In genomic region chr1:15834406-15835204, GRCh38 we compare ENCODE assay signal across 1 cellular context.
TF ChIP-seq lines count a peak whose summit lies in the region.

No MANE protein-coding gene starts in this region.

TF ChIP-seq in HepG2, 621 proteins besides CTCF, POLR2A, EP300 and RAD21 (continued from another document and continues in another):
- TF ChIP-seq, protein P1, sequence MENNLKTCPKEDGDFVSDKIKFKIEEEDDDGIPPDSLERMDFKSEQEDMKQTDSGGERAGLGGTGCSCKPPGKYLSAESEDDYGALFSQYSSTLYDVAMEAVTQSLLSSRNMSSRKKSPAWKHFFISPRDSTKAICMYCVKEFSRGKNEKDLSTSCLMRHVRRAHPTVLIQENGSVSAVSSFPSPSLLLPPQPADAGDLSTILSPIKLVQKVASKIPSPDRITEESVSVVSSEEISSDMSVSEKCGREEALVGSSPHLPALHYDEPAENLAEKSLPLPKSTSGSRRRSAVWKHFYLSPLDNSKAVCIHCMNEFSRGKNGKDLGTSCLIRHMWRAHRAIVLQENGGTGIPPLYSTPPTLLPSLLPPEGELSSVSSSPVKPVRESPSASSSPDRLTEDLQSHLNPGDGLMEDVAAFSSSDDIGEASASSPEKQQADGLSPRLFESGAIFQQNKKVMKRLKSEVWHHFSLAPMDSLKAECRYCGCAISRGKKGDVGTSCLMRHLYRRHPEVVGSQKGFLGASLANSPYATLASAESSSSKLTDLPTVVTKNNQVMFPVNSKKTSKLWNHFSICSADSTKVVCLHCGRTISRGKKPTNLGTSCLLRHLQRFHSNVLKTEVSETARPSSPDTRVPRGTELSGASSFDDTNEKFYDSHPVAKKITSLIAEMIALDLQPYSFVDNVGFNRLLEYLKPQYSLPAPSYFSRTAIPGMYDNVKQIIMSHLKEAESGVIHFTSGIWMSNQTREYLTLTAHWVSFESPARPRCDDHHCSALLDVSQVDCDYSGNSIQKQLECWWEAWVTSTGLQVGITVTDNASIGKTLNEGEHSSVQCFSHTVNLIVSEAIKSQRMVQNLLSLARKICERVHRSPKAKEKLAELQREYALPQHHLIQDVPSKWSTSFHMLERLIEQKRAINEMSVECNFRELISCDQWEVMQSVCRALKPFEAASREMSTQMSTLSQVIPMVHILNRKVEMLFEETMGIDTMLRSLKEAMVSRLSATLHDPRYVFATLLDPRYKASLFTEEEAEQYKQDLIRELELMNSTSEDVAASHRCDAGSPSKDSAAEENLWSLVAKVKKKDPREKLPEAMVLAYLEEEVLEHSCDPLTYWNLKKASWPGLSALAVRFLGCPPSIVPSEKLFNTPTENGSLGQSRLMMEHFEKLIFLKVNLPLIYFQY (CRISPR knock-in tag; IDR thresholded peaks at IDR 0.05; ENCODE audit: borderline replicate concordance): peak; percentile 71; the same call in 1 of the 2 replicates
- TF ChIP-seq TBX2 (CRISPR knock-in tag; IDR thresholded peaks at IDR 0.05; ENCODE audit: borderline replicate concordance) (peak; percentile 74), ZNF101 (CRISPR knock-in tag; IDR thresholded peaks at IDR 0.05; ENCODE audit: borderline replicate concordance, low read depth) (0 out of 2 replicates have a peak, but pooled peaks have one; percentile 31), ZNF230 (CRISPR knock-in tag; IDR thresholded peaks at IDR 0.05) (peak; percentile 92; the same call in 1 of the 2 replicates), RARG (CRISPR knock-in tag; IDR thresholded peaks at IDR 0.05; ENCODE audit: low read depth) (no peak), GPN1 (CRISPR knock-in tag; IDR thresholded peaks at IDR 0.05; ENCODE audit: borderline replicate concordance) (0 out of 2 replicates have a peak, but pooled peaks have one; percentile 30), ZNF850 (CRISPR knock-in tag; conservative IDR thresholded peaks at IDR 0.05) (no peak), ZNF749 (CRISPR knock-in tag; IDR thresholded peaks at IDR 0.05; ENCODE audit: borderline replicate concordance) (peak; percentile 52; the same call in 1 of the 2 replicates), CCAR2 (optimal IDR thresholded peaks at IDR 0.05; ENCODE audit: low read depth, low read length) (no peak), ZBTB26 (CRISPR knock-in tag; IDR thresholded peaks at IDR 0.05; ENCODE audit: borderline replicate concordance) (0 out of 2 replicates have a peak, but pooled peaks have one; percentile 62), ZFP90 (CRISPR knock-in tag; IDR thresholded peaks at IDR 0.05; ENCODE audit: borderline replicate concordance) (peak; percentile 74; the same call in 1 of the 2 replicates), SRSF4 (IDR thresholded peaks at IDR 0.05; ENCODE audit: low read depth, low read length, poor library complexity, severe bottlenecking) (no peak), MXD3 (CRISPR knock-in tag; IDR thresholded peaks at IDR 0.05) (0 out of 2 replicates have a peak, but pooled peaks have one; percentile 84), MAZ (IDR thresholded peaks at IDR 0.05; ENCODE audit: borderline replicate concordance, low read depth, low read length) (peak; percentile 82), MAZ (CRISPR knock-in tag; IDR thresholded peaks at IDR 0.05; ENCODE audit: low read depth) (peak; percentile 95), ZNF333 (CRISPR knock-in tag; IDR thresholded peaks at IDR 0.05; ENCODE audit: borderline replicate concordance) (peak; percentile 61; the same call in 1 of the 2 replicates), ZNF431 (CRISPR knock-in tag; IDR thresholded peaks at IDR 0.05; ENCODE audit: borderline replicate concordance, low read depth) (peak; percentile 72; the same call in 1 of the 2 replicates), ZNF83 (CRISPR knock-in tag; IDR thresholded peaks at IDR 0.05; ENCODE audit: borderline replicate concordance) (no peak), YY1 (IDR thresholded peaks at IDR 0.05; ENCODE audit: insufficient read depth, insufficient replicate concordance, low read depth, low read length) (peak; percentile 100), MED8 (CRISPR knock-in tag; IDR thresholded peaks at IDR 0.05; ENCODE audit: insufficient replicate concordance) (peak; percentile 50), SNAPC4 (CRISPR knock-in tag; IDR thresholded peaks at IDR 0.05) (no peak), NFRKB (IDR thresholded peaks at IDR 0.05) (no peak), ZNF225 (CRISPR knock-in tag; IDR thresholded peaks at IDR 0.05) (0 out of 2 replicates have a peak, but pooled peaks have one; percentile 23), HIVEP1 (CRISPR knock-in tag; IDR thresholded peaks at IDR 0.05) (peak; percentile 55; the same call in 1 of the 2 replicates), NR3C1 (CRISPR knock-in tag; IDR thresholded peaks at IDR 0.05) (no peak), CEBPG (CRISPR knock-in tag; IDR thresholded peaks at IDR 0.05) (no peak; the same call in 1 of the 2 replicates), ZNF556 (CRISPR knock-in tag; IDR thresholded peaks at IDR 0.05; ENCODE audit: borderline replicate concordance) (peak; percentile 34; the same call in 1 of the 2 replicates), SOX6 (IDR thresholded peaks at IDR 0.05) (no peak), SOX6 (CRISPR knock-in tag; IDR thresholded peaks at IDR 0.05) (peak; percentile 58; the same call in 1 of the 2 replicates), YEATS4 (CRISPR knock-in tag; IDR thresholded peaks at IDR 0.05; ENCODE audit: borderline replicate concordance) (peak; percentile 97)
- TF ChIP-seq, protein P2, sequence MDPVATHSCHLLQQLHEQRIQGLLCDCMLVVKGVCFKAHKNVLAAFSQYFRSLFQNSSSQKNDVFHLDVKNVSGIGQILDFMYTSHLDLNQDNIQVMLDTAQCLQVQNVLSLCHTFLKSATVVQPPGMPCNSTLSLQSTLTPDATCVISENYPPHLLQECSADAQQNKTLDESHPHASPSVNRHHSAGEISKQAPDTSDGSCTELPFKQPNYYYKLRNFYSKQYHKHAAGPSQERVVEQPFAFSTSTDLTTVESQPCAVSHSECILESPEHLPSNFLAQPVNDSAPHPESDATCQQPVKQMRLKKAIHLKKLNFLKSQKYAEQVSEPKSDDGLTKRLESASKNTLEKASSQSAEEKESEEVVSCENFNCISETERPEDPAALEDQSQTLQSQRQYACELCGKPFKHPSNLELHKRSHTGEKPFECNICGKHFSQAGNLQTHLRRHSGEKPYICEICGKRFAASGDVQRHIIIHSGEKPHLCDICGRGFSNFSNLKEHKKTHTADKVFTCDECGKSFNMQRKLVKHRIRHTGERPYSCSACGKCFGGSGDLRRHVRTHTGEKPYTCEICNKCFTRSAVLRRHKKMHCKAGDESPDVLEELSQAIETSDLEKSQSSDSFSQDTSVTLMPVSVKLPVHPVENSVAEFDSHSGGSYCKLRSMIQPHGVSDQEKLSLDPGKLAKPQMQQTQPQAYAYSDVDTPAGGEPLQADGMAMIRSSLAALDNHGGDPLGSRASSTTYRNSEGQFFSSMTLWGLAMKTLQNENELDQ (CRISPR knock-in tag; IDR thresholded peaks at IDR 0.05; ENCODE audit: borderline replicate concordance): no peak
- TF ChIP-seq, protein P3, sequence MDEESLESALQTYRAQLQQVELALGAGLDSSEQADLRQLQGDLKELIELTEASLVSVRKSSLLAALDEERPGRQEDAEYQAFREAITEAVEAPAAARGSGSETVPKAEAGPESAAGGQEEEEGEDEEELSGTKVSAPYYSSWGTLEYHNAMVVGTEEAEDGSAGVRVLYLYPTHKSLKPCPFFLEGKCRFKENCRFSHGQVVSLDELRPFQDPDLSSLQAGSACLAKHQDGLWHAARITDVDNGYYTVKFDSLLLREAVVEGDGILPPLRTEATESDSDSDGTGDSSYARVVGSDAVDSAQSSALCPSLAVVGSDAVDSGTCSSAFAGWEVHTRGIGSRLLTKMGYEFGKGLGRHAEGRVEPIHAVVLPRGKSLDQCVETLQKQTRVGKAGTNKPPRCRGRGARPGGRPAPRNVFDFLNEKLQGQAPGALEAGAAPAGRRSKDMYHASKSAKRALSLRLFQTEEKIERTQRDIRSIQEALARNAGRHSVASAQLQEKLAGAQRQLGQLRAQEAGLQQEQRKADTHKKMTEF (CRISPR knock-in tag; IDR thresholded peaks at IDR 0.05): peak; percentile 83
- TF ChIP-seq, protein P4, sequence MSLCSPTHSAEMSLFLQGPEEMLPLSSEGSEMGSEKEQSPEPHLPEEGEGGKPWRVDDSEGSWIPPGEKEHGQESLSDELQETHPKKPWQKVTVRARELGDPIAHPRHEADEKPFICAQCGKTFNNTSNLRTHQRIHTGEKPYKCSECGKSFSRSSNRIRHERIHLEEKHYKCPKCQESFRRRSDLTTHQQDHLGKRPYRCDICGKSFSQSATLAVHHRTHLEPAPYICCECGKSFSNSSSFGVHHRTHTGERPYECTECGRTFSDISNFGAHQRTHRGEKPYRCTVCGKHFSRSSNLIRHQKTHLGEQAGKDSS (CRISPR knock-in tag; IDR thresholded peaks at IDR 0.05; ENCODE audit: borderline replicate concordance, low read depth): no peak; the same call in 1 of the 2 replicates
- TF ChIP-seq, protein P5, sequence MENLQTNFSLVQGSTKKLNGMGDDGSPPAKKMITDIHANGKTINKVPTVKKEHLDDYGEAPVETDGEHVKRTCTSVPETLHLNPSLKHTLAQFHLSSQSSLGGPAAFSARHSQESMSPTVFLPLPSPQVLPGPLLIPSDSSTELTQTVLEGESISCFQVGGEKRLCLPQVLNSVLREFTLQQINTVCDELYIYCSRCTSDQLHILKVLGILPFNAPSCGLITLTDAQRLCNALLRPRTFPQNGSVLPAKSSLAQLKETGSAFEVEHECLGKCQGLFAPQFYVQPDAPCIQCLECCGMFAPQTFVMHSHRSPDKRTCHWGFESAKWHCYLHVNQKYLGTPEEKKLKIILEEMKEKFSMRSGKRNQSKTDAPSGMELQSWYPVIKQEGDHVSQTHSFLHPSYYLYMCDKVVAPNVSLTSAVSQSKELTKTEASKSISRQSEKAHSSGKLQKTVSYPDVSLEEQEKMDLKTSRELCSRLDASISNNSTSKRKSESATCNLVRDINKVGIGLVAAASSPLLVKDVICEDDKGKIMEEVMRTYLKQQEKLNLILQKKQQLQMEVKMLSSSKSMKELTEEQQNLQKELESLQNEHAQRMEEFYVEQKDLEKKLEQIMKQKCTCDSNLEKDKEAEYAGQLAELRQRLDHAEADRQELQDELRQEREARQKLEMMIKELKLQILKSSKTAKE (CRISPR knock-in tag; IDR thresholded peaks at IDR 0.05; ENCODE audit: borderline replicate concordance): peak; percentile 58; the same call in 1 of the 2 replicates
- TF ChIP-seq, protein P6, sequence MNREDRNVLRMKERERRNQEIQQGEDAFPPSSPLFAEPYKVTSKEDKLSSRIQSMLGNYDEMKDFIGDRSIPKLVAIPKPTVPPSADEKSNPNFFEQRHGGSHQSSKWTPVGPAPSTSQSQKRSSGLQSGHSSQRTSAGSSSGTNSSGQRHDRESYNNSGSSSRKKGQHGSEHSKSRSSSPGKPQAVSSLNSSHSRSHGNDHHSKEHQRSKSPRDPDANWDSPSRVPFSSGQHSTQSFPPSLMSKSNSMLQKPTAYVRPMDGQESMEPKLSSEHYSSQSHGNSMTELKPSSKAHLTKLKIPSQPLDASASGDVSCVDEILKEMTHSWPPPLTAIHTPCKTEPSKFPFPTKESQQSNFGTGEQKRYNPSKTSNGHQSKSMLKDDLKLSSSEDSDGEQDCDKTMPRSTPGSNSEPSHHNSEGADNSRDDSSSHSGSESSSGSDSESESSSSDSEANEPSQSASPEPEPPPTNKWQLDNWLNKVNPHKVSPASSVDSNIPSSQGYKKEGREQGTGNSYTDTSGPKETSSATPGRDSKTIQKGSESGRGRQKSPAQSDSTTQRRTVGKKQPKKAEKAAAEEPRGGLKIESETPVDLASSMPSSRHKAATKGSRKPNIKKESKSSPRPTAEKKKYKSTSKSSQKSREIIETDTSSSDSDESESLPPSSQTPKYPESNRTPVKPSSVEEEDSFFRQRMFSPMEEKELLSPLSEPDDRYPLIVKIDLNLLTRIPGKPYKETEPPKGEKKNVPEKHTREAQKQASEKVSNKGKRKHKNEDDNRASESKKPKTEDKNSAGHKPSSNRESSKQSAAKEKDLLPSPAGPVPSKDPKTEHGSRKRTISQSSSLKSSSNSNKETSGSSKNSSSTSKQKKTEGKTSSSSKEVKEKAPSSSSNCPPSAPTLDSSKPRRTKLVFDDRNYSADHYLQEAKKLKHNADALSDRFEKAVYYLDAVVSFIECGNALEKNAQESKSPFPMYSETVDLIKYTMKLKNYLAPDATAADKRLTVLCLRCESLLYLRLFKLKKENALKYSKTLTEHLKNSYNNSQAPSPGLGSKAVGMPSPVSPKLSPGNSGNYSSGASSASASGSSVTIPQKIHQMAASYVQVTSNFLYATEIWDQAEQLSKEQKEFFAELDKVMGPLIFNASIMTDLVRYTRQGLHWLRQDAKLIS (CRISPR knock-in tag; IDR thresholded peaks at IDR 0.05): peak; percentile 59; the same call in 1 of the 2 replicates
